Comparison of ENCODE assay signal across 30 cellular contexts in genomic region chr9:30628915-30629564, GRCh38.
DNase-seq lines count a peak whose midpoint lies in the region; ATAC-seq and TF ChIP-seq lines count a peak whose summit lies in the region.
"Had no signal": no experiment of that assay in that cellular context is flagged by ENCODE, and none has a peak within 500 bp of the region (broad histone marks: within the 10 kb centered on the region; RNA-seq: fewer than 3 reads in every experiment).

No MANE protein-coding gene starts in this region.

- TF ChIP-seq CTCF in right lobe of liver (IDR thresholded peaks at IDR 0.05) (no peak), GM20000 (IDR thresholded peaks at IDR 0.05; ENCODE audit: extremely low read depth, missing control alignments) (no peak)

- DNase-seq in globus pallidus (ENCODE audit: low spot score) (peak; percentile 0), right lobe of liver (no peak), GM20000 (ENCODE audit: low spot score) (no peak), NCI-H446 treated with DMSO at 0.1 percent for 48 hours (lab: John Stamatoyannopoulos, UW) (no peak), H7 (no peak)
- DNase-seq: activated CD4-positive, alpha-beta T cell treated with anti-CD3 and anti-CD28 coated beads for 48 hours; activated gamma-delta T cell treated with Interleukin-2 at 50 U/mL for 16 hours; activated naive CD8-positive, alpha-beta T cell treated with anti-CD3 and anti-CD28 coated beads, Interleukin-2, amount 50 U/mL, for 24 hours; activated T-cell treated with anti-CD3 and anti-CD28 coated beads, Interleukin-2, amount 50 U/mL, for 24 hours; CD4-positive, CD25-positive, alpha-beta regulatory T cell; endodermal cell; esophagus squamous epithelium; hippocampal formation; mucosa of descending colon; NCI-H1048; NCI-H1694 treated with DMSO at 0.1 percent for 48 hours; NCI-H510A treated with DMSO at 0.1 percent for 48 hours; ovary; PC-9; right cardiac atrium; stimulated activated CD4-positive, alpha-beta T cell treated with anti-CD3 and anti-CD28 coated beads, Interleukin-4, amount 100 ng/mL, for 4 hours; substantia nigra; upper lobe of left lung had no signal

- no peak for TF ChIP-seq POLR2A in right lobe of liver (IDR thresholded peaks at IDR 0.05)

- H3K27me3 ChIP-seq in right lobe of liver (no peaks in the 10 kb centered on the region), H7 (ENCODE audit: control insufficient read depth, insufficient read depth, low read length) (no peaks in the 10 kb centered on the region)
- H3K27me3 ChIP-seq: esophagus squamous epithelium, ovary, upper lobe of left lung had no signal

- H3K4me3 ChIP-seq in right lobe of liver = no peak overlapping the region
- H3K4me3 ChIP-seq in H7 (ENCODE audit: insufficient read depth, low read depth, low read length) = no peak overlapping the region
- H3K4me3 ChIP-seq: esophagus squamous epithelium, HAP-1, mucosa of descending colon, ovary, PC-9, upper lobe of left lung had no signal

- H3K27ac ChIP-seq in right lobe of liver = peak overlapping the region in 2 of 3 donors; percentile 6 to 12
- H3K27ac ChIP-seq: esophagus squamous epithelium, ovary, PC-9, upper lobe of left lung, VCaP had no signal

- intact Hi-C loops in right lobe of liver (cut with DNase I) = no loop called here

- H3K36me3 ChIP-seq in right lobe of liver = no peaks in the 10 kb centered on the region
- no peaks in the 10 kb centered on the region for H3K36me3 ChIP-seq in H7 (replicated peaks; ENCODE audit: control insufficient read depth, insufficient read depth, low read length)
- H3K36me3 ChIP-seq: esophagus squamous epithelium, HAP-1, ovary, upper lobe of left lung had no signal

- WGBS in right lobe of liver (ENCODE audit: insufficient coverage, low coverage, low lambda C conversion rate, missing lambda C conversion rate) = 33% methylated on average over 2 of the region's 2 CpGs

- H3K4me1 ChIP-seq in right lobe of liver = peaks cover 0 to 6% (median 2%) of the 10 kb centered on the region in 4 donors
- H3K4me1 ChIP-seq: esophagus squamous epithelium, HAP-1, upper lobe of left lung had no signal

- H3K9me3 ChIP-seq in right lobe of liver = no peaks in the 10 kb centered on the region
- H3K9me3 ChIP-seq: esophagus squamous epithelium, HAP-1, mucosa of descending colon, ovary, upper lobe of left lung had no signal

- ATAC-seq in HG02588 (IDR thresholded peaks at IDR 0.05; ENCODE audit: unreplicated experiment) = peak; percentile 58
- ATAC-seq in right lobe of liver = peak; percentile 100
- no peak for ATAC-seq in HG02763 (IDR thresholded peaks at IDR 0.05; ENCODE audit: unreplicated experiment)
- ATAC-seq: activated naive CD8-positive, alpha-beta T cell treated with anti-CD3 and anti-CD28 coated beads, Interleukin-2, amount 50 U/mL, for 24 hours; mucosa of descending colon; natural killer cell treated with Interleukin-12 subunit alpha and Interleukin-12 subunit beta and Interleukin-15 and Interleukin-18, amount 100 ng/mL, for 72 hours; right cardiac atrium; Right ventricle myocardium inferior; stimulated activated memory B cell treated with anti-CD40 and anti-IgM and Interleukin-4, amounts not matched to agents 10 μg/mL and 1 μg/mL and 100 μg/mL, for 72 hours had no signal
